In the genomic region with DNA sequence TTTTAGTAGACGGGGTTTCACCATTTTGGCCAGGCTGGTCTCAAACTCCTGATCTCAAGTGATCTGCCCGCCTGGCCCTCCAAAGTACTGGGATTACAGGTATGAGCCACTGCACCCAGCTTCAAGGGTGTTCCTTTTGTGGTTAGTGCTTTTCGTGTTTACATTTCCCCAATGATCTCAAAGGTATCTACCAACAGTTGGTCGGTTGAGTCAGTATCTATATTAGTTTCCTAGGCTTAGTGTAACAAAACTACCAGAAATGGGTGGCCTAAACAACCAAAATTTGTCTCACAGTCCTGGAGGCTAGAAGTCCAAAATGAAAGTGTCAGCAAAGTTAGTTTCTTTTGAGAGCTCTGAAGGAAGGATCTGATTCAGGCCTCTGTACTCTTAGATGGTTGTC, we compare ENCODE assay signal across 17 cellular contexts. TPM values are rescaled to one million over a fixed set of nuclear protein-coding genes. Genes with fewer than 3 reads are reported as not detected.
DNase-seq lines count a peak whose midpoint lies in the region; ATAC-seq and TF ChIP-seq lines count a peak whose summit lies in the region.
"Had no signal": no experiment of that assay in that cellular context is flagged by ENCODE, and none has a peak within 500 bp of the region (broad histone marks: within the 10 kb centered on the region; RNA-seq: fewer than 3 reads in every experiment).

No MANE protein-coding gene starts in this region.

- peaks cover 54 to 100% (median 83%) of the 10 kb centered on the region in 4 donors for H3K36me3 ChIP-seq in esophagus muscularis mucosa

- peak overlapping the region in 1 of 2 donors; percentile 35 for H3K27ac Mint-ChIP-seq in stimulated activated naive CD8-positive, alpha-beta T cell treated with anti-CD3 and anti-CD28 coated beads, Interleukin-15, amount 100 ng/mL, for 72 hours
- H3K27ac Mint-ChIP-seq: mesothelial cell of epicardium had no signal

- no peak for TF ChIP-seq POLR2A in esophagus muscularis mucosa (IDR thresholded peaks at IDR 0.05; ENCODE audit: low read depth)

- no peaks in the 10 kb centered on the region for H3K9me3 ChIP-seq in esophagus muscularis mucosa
- H3K9me3 ChIP-seq: psoas muscle had no signal

- no peak overlapping the region for H3K27ac ChIP-seq in esophagus muscularis mucosa (replicated peaks in 1 of 4)
- H3K27ac ChIP-seq: brain microvascular endothelial cell, psoas muscle had no signal

- TF ChIP-seq CTCF in esophagus muscularis mucosa (IDR thresholded peaks at IDR 0.05) = no peak

- ATAC-seq in GM21717 (IDR thresholded peaks at IDR 0.05; ENCODE audit: unreplicated experiment) = peak; percentile 68
- peak; percentile 64 for ATAC-seq in HG03378 (IDR thresholded peaks at IDR 0.05; ENCODE audit: unreplicated experiment)
- ATAC-seq in stimulated activated naive CD8-positive, alpha-beta T cell treated with anti-CD3 and anti-CD28 coated beads, Interleukin-15, amount 100 ng/mL, for 72 hours = peak; percentile 72
- ATAC-seq: psoas muscle had no signal

- no peak for TF ChIP-seq EP300 in esophagus muscularis mucosa (IDR thresholded peaks at IDR 0.05)

- H3K9me3 Mint-ChIP-seq in stimulated activated naive CD8-positive, alpha-beta T cell treated with anti-CD3 and anti-CD28 coated beads, Interleukin-15, amount 100 ng/mL, for 72 hours = peaks cover 8 to 13% of the 10 kb centered on the region in 2 donors

- H3K4me1 ChIP-seq in esophagus muscularis mucosa = no peaks in the 10 kb centered on the region
- H3K4me1 ChIP-seq: psoas muscle had no signal

- H3K27me3 ChIP-seq in esophagus muscularis mucosa = no peaks in the 10 kb centered on the region
- H3K27me3 ChIP-seq: brain microvascular endothelial cell had no signal

- intact Hi-C loops in esophagus muscularis mucosa (cut with DNase I) = no loop called here

- no peaks in the 10 kb centered on the region for H3K4me1 Mint-ChIP-seq in stimulated activated naive CD8-positive, alpha-beta T cell treated with anti-CD3 and anti-CD28 coated beads, Interleukin-15, amount 100 ng/mL, for 72 hours
- H3K4me1 Mint-ChIP-seq: mesothelial cell of epicardium had no signal

- H3K27me3 Mint-ChIP-seq in stimulated activated naive CD8-positive, alpha-beta T cell treated with anti-CD3 and anti-CD28 coated beads, Interleukin-15, amount 100 ng/mL, for 72 hours = no peaks in the 10 kb centered on the region

- DNase-seq in stimulated activated CD4-positive, alpha-beta T cell treated with anti-CD3 and anti-CD28 coated beads, Interleukin-1b, Interleukin-23, amount 100 ng/mL, for 48 hours = peak; percentile 10
- no peak for DNase-seq in stimulated activated CD4-positive, alpha-beta T cell treated with anti-CD3 and anti-CD28 coated beads, Interleukin-4, amount 100 ng/mL, for 1 hour
- DNase-seq in stimulated activated naive CD8-positive, alpha-beta T cell treated with anti-CD3 and anti-CD28 coated beads, Interleukin-15, amount 100 ng/mL, for 72 hours = peak in 1 of 2 donors; percentile 12
- DNase-seq in glomerular visceral epithelial cell (ENCODE audit: extremely low spot score) (no peak), esophagus muscularis mucosa (ENCODE audit: extremely low spot score) (no peak), NCI-H1436 treated with DMSO at 0.1 percent for 48 hours (lab: John Stamatoyannopoulos, UW) (no peak)
- DNase-seq: AML-193; brain microvascular endothelial cell; NCI-H1436; psoas muscle; stimulated activated CD4-positive, alpha-beta T cell treated with anti-CD3 and anti-CD28 coated beads, Interleukin-4, amount 100 ng/mL, for 4 hours had no signal

- 97% methylated on average over 4 of the region's 4 CpGs for WGBS in esophagus muscularis mucosa

- H3K4me3 ChIP-seq in esophagus muscularis mucosa = no peak overlapping the region
- H3K4me3 ChIP-seq: psoas muscle had no signal

- H3K4me3 Mint-ChIP-seq in stimulated activated naive CD8-positive, alpha-beta T cell treated with anti-CD3 and anti-CD28 coated beads, Interleukin-15, amount 100 ng/mL, for 72 hours = no peak overlapping the region
- H3K4me3 Mint-ChIP-seq: mesothelial cell of epicardium had no signal

RNA-seq across cellular contexts. Expression of gene CASP8AP2, which starts 30.1 kb away (rescaled TPM):
- 10 to 100 TPM; 14.1 to 22.0 (median 17.9) TPM for total RNA-seq in esophagus muscularis mucosa

RNA-seq across cellular contexts. Expression of gene GJA10, which starts 34.5 kb away (rescaled TPM):
- total RNA-seq in esophagus muscularis mucosa = not detected
- total RNA-seq: endothelial cell of umbilical vein, G401, mesothelial cell of epicardium, psoas muscle, temporal lobe had no signal

RNA-seq across cellular contexts. Expression of gene MDN1, which starts 40.1 kb away (rescaled TPM):
- total RNA-seq in esophagus muscularis mucosa = 10 to 100 TPM; 18.1 to 26.0 (median 19.5) TPM
